In genomic region chr6:116461563-116462507, GRCh38 we compare ENCODE assay signal across 8 cellular contexts. TPM values are rescaled to one million over a fixed set of nuclear protein-coding genes. Genes with fewer than 3 reads are reported as not detected.
A peak's percentile ranks its signal among the peaks of the same experiment; 100 is the strongest.
DNase-seq lines count a peak whose midpoint lies in the region; ATAC-seq and TF ChIP-seq lines count a peak whose summit lies in the region.

No MANE protein-coding gene starts in this region.

- DNase-seq in NCI-H526 treated with DMSO at 0.1 percent for 48 hours (lab: John Stamatoyannopoulos, UW) (peak; percentile 46), left cardiac atrium (peak; percentile 70), psoas muscle (peak; percentile 56 to 79), A172 (ENCODE audit: low spot score) (no peak), SHP77 (lab: John Stamatoyannopoulos, UW) (no peak)
- peak; percentile 40 for DNase-seq in activated naive CD4-positive, alpha-beta T cell treated with Interleukin-2 at 50 U/mL for 16 hours

- peak; percentile 76 for ATAC-seq in GM18519 (IDR thresholded peaks at IDR 0.05; ENCODE audit: low FRiP score, unreplicated experiment)
- peak; percentile 82 for ATAC-seq in HG02870 (IDR thresholded peaks at IDR 0.05; ENCODE audit: unreplicated experiment)
- peak; percentile 87 to 88 for ATAC-seq in left cardiac atrium
- ATAC-seq in psoas muscle: peak; percentile 71 to 93 (median 86)

- intact Hi-C loops in left cardiac atrium (cut with DNase I): no loop called here
- intact Hi-C loops in psoas muscle (cut with DNase I): no loop called here

- peak overlapping the region; percentile 71 for H3K4me3 ChIP-seq in psoas muscle

- no peaks in the 10 kb centered on the region for H3K9me3 ChIP-seq in psoas muscle

- H3K4me1 ChIP-seq in psoas muscle: no peaks in the 10 kb centered on the region

- H3K27ac ChIP-seq in psoas muscle: no peak overlapping the region

- 3 to 5% (median 3%) methylated on average over 72 to 81 of the region's 81 CpGs for WGBS in psoas muscle, 3 donors

- peaks cover 0 to 6% (median 0%) of the 10 kb centered on the region in 3 donors for H3K27me3 ChIP-seq in psoas muscle (ENCODE audit: insufficient read depth in 3 of 3, low read length in 2 of 3)

- no peak for TF ChIP-seq CTCF in psoas muscle (IDR thresholded peaks at IDR 0.05)

- no peaks in the 10 kb centered on the region for H3K36me3 ChIP-seq in psoas muscle (ENCODE audit: insufficient read depth in 1 of 2, low read depth in 1 of 2)

RNA-seq across cellular contexts. Expression of gene CALHM6, which starts 0.7 kb away (rescaled TPM):
- total RNA-seq in left cardiac atrium: 1 to 10 TPM; 2.3 to 3.9 TPM
- under 1 TPM in 3 of 4 donors, not detected in 1; 0.50 to 0.84 (median 0.61) TPM for total RNA-seq in psoas muscle
- 1 to 10 TPM in 2 of 3 donors, under 1 TPM in 1; 0.97 to 2.1 (median 1.1) TPM for polyA plus RNA-seq in psoas muscle
- not detected in 2 replicates for total RNA-seq in A172 (2014; rRNA removed; shearing (Covaris generic))

RNA-seq across cellular contexts. Expression of gene CALHM5, which starts 49.6 kb away (rescaled TPM):
- 1 to 10 TPM; 2.5 to 3.0 TPM for total RNA-seq in left cardiac atrium
- 1 to 10 TPM in 1 of 4 donors, under 1 TPM in 3; 0.58 to 1.2 (median 0.82) TPM for total RNA-seq in psoas muscle
- polyA plus RNA-seq in psoas muscle: under 1 TPM; 0.52 to 0.82 (median 0.73) TPM
- total RNA-seq in A172 (2014; rRNA removed; shearing (Covaris generic)): 3.8 and 4.1 TPM in 2 replicates

Comparison
In these comparisons a context has a peak if more than half of its experiments do, and no peak if none do; other contexts are left out.
1. DNase-seq: peak in NCI-H526 treated with DMSO at 0.1 percent for 48 hours (single experiment), activated naive CD4-positive, alpha-beta T cell treated with Interleukin-2 at 50 U/mL for 16 hours (single experiment), left cardiac atrium (single experiment) and psoas muscle (2 of 2); none in A172 (single experiment) and SHP77 (0 of 2).
2. Peak in every context shown above with its lines, with median percentiles within 50 percentile points of each other: ATAC-seq.